ENCODE assay signal across 6 cellular contexts in genomic region chr11:128022761-128023160, GRCh38.
"Had no signal": no experiment of that assay in that cellular context is flagged by ENCODE, and none has a peak within 500 bp of the region (broad histone marks: within the 10 kb centered on the region; RNA-seq: fewer than 3 reads in every experiment).

No MANE protein-coding gene starts in this region.

- H2AFZ ChIP-seq: GM23338 had no signal

- DNase-seq: H9, KG1 had no signal

- H3K4me3 ChIP-seq: GM23338, K562 had no signal

- ATAC-seq: GM23338, HepG2, K562 had no signal

- H3K27ac ChIP-seq: HL-60 had no signal

- H3K4me2 ChIP-seq: GM23338 had no signal
